In the genomic region with DNA sequence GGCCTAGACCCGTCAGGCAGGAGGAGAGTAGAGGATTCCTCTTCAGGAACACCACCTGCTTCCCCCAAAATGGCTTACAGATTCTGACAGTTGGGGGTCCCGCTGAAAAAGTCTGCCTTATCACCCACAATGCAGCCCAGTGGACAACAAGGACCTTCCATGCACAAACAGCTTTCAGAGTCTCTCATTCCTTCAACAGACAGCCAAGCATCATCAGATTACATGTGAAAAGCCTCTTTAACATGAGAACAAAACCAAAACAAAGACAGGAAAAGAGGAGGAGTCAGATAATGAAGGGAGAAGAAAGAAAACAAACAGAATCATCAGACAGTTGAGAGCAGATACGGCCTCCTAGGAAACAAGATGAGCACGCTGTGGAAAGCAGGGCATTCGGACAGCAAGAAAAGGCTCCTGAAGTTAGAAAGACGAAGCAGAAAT, we compare ENCODE assay signal across 11 cellular contexts. TPM values are rescaled to one million over a fixed set of nuclear protein-coding genes. Genes with fewer than 3 reads are reported as not detected.
DNase-seq lines count a peak whose midpoint lies in the region; ATAC-seq, FAIRE-seq and TF ChIP-seq lines count a peak whose summit lies in the region.
"Had no signal": no experiment of that assay in that cellular context is flagged by ENCODE, and none has a peak within 500 bp of the region (broad histone marks: within the 10 kb centered on the region; RNA-seq: fewer than 3 reads in every experiment).

No MANE protein-coding gene starts in this region.

- no peak overlapping the region for H3K4me3 ChIP-seq in liver (ENCODE audit: low read depth in 1 of 3, low read length in 3 of 3)
- no peak overlapping the region for H3K4me3 ChIP-seq in HepG2 (replicated peaks in 1 of 3; ENCODE audit: insufficient read depth in 1 of 3, low read depth in 2 of 3, low read length in 3 of 3)
- no peak overlapping the region for H3K4me3 ChIP-seq in duodenal mucosa (ENCODE audit: low read depth in 1 of 2, low read length in 2 of 2)
- no peak overlapping the region for H3K4me3 ChIP-seq in muscle layer of colon (ENCODE audit: low read depth in 1 of 2, low read length in 2 of 2)

- DNase-seq in HepG2 (ENCODE audit: low spot score) (no peak), SKM-1 (lab: John Stamatoyannopoulos, UW; ENCODE audit: unreplicated experiment) (no peak), GF-D8 (lab: John Stamatoyannopoulos, UW) (no peak), omental fat pad (ENCODE audit: low spot score) (no peak)
- DNase-seq: DMS79, Karpas-422 had no signal

- peak overlapping the region; percentile 40 to 46 for H3K27ac ChIP-seq in liver (ENCODE audit: low read depth in 1 of 2, low read length in 2 of 2)
- H3K27ac ChIP-seq in HepG2 (ENCODE audit: extremely low read length, insufficient read depth, low read length) = no peak overlapping the region
- H3K27ac ChIP-seq in duodenal mucosa (ENCODE audit: low read depth, low read length) = peak overlapping the region; percentile 69
- peak overlapping the region; percentile 99 for H3K27ac ChIP-seq in muscle layer of colon (ENCODE audit: low read depth, low read length)

- H3K9me3 ChIP-seq in liver (ENCODE audit: control insufficient read depth in 4 of 4, low read length in 3 of 4) (no peaks in the 10 kb centered on the region), HepG2 (ENCODE audit: low read length) (no peaks in the 10 kb centered on the region), duodenal mucosa (ENCODE audit: control insufficient read depth in 1 of 2, low read length in 2 of 2) (no peaks in the 10 kb centered on the region), muscle layer of colon (ENCODE audit: low read length) (no peaks in the 10 kb centered on the region)

- H2AFZ ChIP-seq in HepG2 (ENCODE audit: low read length) = no peak overlapping the region

- no peak for TF ChIP-seq RAD21 in liver (IDR thresholded peaks at IDR 0.05)
- no peak for TF ChIP-seq RAD21 in HepG2 (CRISPR knock-in tag; IDR thresholded peaks at IDR 0.05)

- H3K4me1 ChIP-seq in liver (ENCODE audit: control insufficient read depth in 4 of 4, insufficient read depth in 4 of 4, low read length in 3 of 4) (peaks cover 6 to 30% (median 15%) of the 10 kb centered on the region in 4 donors), HepG2 (ENCODE audit: insufficient read depth, low read length) (peaks cover 33% of the 10 kb centered on the region), duodenal mucosa (ENCODE audit: control insufficient read depth in 1 of 2, insufficient read depth in 2 of 2, low read length in 2 of 2) (peaks cover 28 to 29% of the 10 kb centered on the region in 2 donors), muscle layer of colon (ENCODE audit: insufficient read depth, low read length) (peaks cover 81% of the 10 kb centered on the region)

- TF ChIP-seq EP300 in HepG2 (IDR thresholded peaks at IDR 0.05; ENCODE audit: low read depth in 2 of 2, low read length in 2 of 2) (no peak), HepG2 (CRISPR knock-in tag; IDR thresholded peaks at IDR 0.05; ENCODE audit: borderline replicate concordance) (no peak)

- TF ChIP-seq CTCF in liver (IDR thresholded peaks at IDR 0.05; ENCODE audit: low read depth, low read length, missing input control) (no peak), HepG2 (CRISPR knock-in tag; IDR thresholded peaks at IDR 0.05) (no peak), omental fat pad (IDR thresholded peaks at IDR 0.05) (no peak)

- no peak for TF ChIP-seq POLR2A in HepG2 (IDR thresholded peaks at IDR 0.05; ENCODE audit: insufficient read depth in 1 of 2, low read depth in 2 of 2, low read length in 2 of 2)

- no TSS peak for BruUV-seq in HepG2 (replicated peaks; lab: Mats Ljungman, UMichigan)

- H3K9ac ChIP-seq in liver (ENCODE audit: low read depth in 1 of 2, low read length in 2 of 2) (no peak overlapping the region), HepG2 (ENCODE audit: insufficient read depth, low read depth, low read length) (no peak overlapping the region), duodenal mucosa (ENCODE audit: low read depth in 1 of 2, low read length in 2 of 2) (no peak overlapping the region), muscle layer of colon (ENCODE audit: low read length) (peak overlapping the region; percentile 42)

- H3K36me3 ChIP-seq in liver (ENCODE audit: control insufficient read depth in 4 of 4, insufficient read depth in 3 of 4, low read depth in 1 of 4, low read length in 3 of 4) (peaks cover 5 to 41% (median 25%) of the 10 kb centered on the region in 4 donors), HepG2 (replicated peaks in 1 of 2; ENCODE audit: control insufficient read depth in 1 of 2, insufficient read depth in 2 of 2, low read length in 2 of 2) (peaks cover 21 to 57% of the 10 kb centered on the region in 2 experiments), duodenal mucosa (ENCODE audit: control insufficient read depth in 1 of 2, insufficient read depth in 2 of 2, low read length in 2 of 2) (peaks cover 36 to 49% of the 10 kb centered on the region in 2 donors), muscle layer of colon (ENCODE audit: insufficient read depth, low read length) (peaks cover 53% of the 10 kb centered on the region)

- H4K20me1 ChIP-seq in HepG2 (ENCODE audit: insufficient read depth, low read length) = no peaks in the 10 kb centered on the region; the same call in 1 of the 2 replicates

- intact Hi-C loops in HepG2 (cut with micrococcal nuclease; ENCODE audit: unreplicated experiment) = no loop called here

- 72% methylated on average over 6 of the region's 6 CpGs for WGBS in liver
- WGBS in HepG2 (ENCODE audit: low lambda C conversion rate) = 90% methylated on average over 6 of the region's 6 CpGs

- CTCF ChIA-PET in HepG2 (lab: Yijun Ruan, JAX; ENCODE audit: low intra/inter-chr PET ratio, low total read pairs) = no interaction called here

- no peak overlapping the region for H3K4me2 ChIP-seq in HepG2 (ENCODE audit: low read depth, low read length)

- in situ Hi-C loops in HepG2 (cut with HindIII; ENCODE audit: extremely low pct_ligation_motif_present, low pct_unique_long_range_greater_than_20kb) = no loop called here

- peaks cover 14% of the 10 kb centered on the region for H3K79me2 ChIP-seq in HepG2 (ENCODE audit: insufficient read depth, low read length)

- no peak for ATAC-seq in HepG2
- no peak for ATAC-seq in HG02642 (IDR thresholded peaks at IDR 0.05; ENCODE audit: poor library complexity, unreplicated experiment)
- no peak for ATAC-seq in omental fat pad (ENCODE audit: low FRiP score)
- ATAC-seq: sciatic nerve had no signal

- H3K27me3 ChIP-seq in liver (ENCODE audit: control insufficient read depth in 4 of 4, insufficient read depth in 4 of 4, low read length in 3 of 4) = no peaks in the 10 kb centered on the region
- no peaks in the 10 kb centered on the region for H3K27me3 ChIP-seq in HepG2 (ENCODE audit: control insufficient read depth in 1 of 2, insufficient read depth in 2 of 2, low read length in 2 of 2)
- H3K27me3 ChIP-seq in duodenal mucosa (ENCODE audit: control insufficient read depth in 1 of 2, insufficient read depth in 2 of 2, low read length in 2 of 2) = no peaks in the 10 kb centered on the region
- no peaks in the 10 kb centered on the region for H3K27me3 ChIP-seq in muscle layer of colon (ENCODE audit: control insufficient read depth in 1 of 2, insufficient read depth in 2 of 2, low read length in 2 of 2)

- FAIRE-seq in HepG2 (lab: Jason Lieb, UNC) = no peak

- POLR2A ChIA-PET in HepG2 (lab: Yijun Ruan, JAX) = no interaction called here

RNA-seq across cellular contexts. Expression of a gene that starts 18.3 kb away (rescaled TPM):
- total RNA-seq in liver = 10 to 100 TPM in 1 of 2 donors, 1 to 10 TPM in 1; 8.4 to 20.1 TPM
- 10 to 100 TPM in 1 of 2 donors, 1 to 10 TPM in 1; 4.2 to 11.4 TPM for polyA plus RNA-seq in liver
- 6.9 and 12.5 TPM in 2 replicates for total RNA-seq in HepG2 (2016; rRNA removed; fragmentation: Illumina TruSeq; extraction: Trizol)
- total RNA-seq in HepG2 (2016; cell fraction: cytosol; rRNA removed; fragmentation: Illumina TruSeq; extraction: Trizol; ENCODE audit: low read depth) = 2.1 and 3.7 TPM in 2 replicates
- total RNA-seq in HepG2 (2016; cell fraction: insoluble cytoplasmic fraction; rRNA removed; fragmentation: Illumina TruSeq; extraction: Trizol) = 6.4 and 9.2 TPM in 2 replicates
- total RNA-seq in HepG2 (2016; cell fraction: membrane; rRNA removed; fragmentation: Illumina TruSeq; extraction: Trizol) = 5.5 and 5.7 TPM in 2 replicates
- 11.5 and 12.2 TPM in 2 replicates for total RNA-seq in HepG2 (2016; cell fraction: nucleus; rRNA removed; fragmentation: Illumina TruSeq; extraction: Trizol)
- 25.4 and 30.2 TPM in 2 replicates for polyA plus RNA-seq in HepG2 (2011; rRNA removed)
- 21.1 and 22.0 TPM in 2 replicates for polyA plus RNA-seq in HepG2 (2011; cell fraction: cytosol; rRNA removed)
- polyA plus RNA-seq in HepG2 (2011; cell fraction: nucleus; rRNA removed) = 28.4 and 32.1 TPM in 2 replicates
- 11.1 TPM in 2 replicates for polyA plus RNA-seq in HepG2 (2012)
- 1.4 and 1.7 TPM in 2 replicates for polyA plus RNA-seq in HepG2 (2016; cell fraction: cytosol; fragmentation: Illumina TruSeq; extraction: Trizol; ENCODE audit: low read depth)
- polyA plus RNA-seq in HepG2 (2016; cell fraction: insoluble cytoplasmic fraction; fragmentation: Illumina TruSeq; extraction: Trizol; ENCODE audit: low read depth) = 21.4 and 22.8 TPM in 2 replicates
- polyA plus RNA-seq in HepG2 (2016; cell fraction: membrane; fragmentation: Illumina TruSeq; extraction: Trizol; ENCODE audit: low read depth) = 4.0 and 4.6 TPM in 2 replicates
- 18.0 and 18.6 TPM in 2 replicates for polyA plus RNA-seq in HepG2 (2016; cell fraction: nucleus; fragmentation: Illumina TruSeq; extraction: Trizol; ENCODE audit: insufficient read depth, low read depth)
- 96.2 and 112 TPM in 2 replicates for polyA minus RNA-seq in HepG2 (2011; rRNA and poly(A)+ RNA removed; ENCODE audit: low replicate concordance)
- polyA minus RNA-seq in HepG2 (2011; cell fraction: cytosol; rRNA and poly(A)+ RNA removed) = 15.2 and 22.8 TPM in 2 replicates
- polyA minus RNA-seq in HepG2 (2011; cell fraction: nucleus; rRNA and poly(A)+ RNA removed) = 33.0 and 56.2 TPM in 2 replicates
- 10 to 100 TPM; 75.6 to 99.6 (median 81.8) TPM for total RNA-seq in omental fat pad

RNA-seq across cellular contexts. Expression of a gene that starts 18.6 kb away (rescaled TPM):
- total RNA-seq in liver (10 to 100 TPM; 29.1 to 43.4 TPM), HepG2 (2016; rRNA removed; fragmentation: Illumina TruSeq; extraction: Trizol) (25.3 and 31.5 TPM in 2 replicates), omental fat pad (10 to 100 TPM; 36.6 to 82.4 (median 40.1) TPM)
- polyA plus RNA-seq in liver (10 to 100 TPM in 1 of 2 donors, 1 to 10 TPM in 1; 9.3 to 19.1 TPM), HepG2 (2011; rRNA removed) (22.7 and 26.0 TPM in 2 replicates)
- 30.2 and 32.0 TPM in 2 replicates for total RNA-seq in HepG2 (2016; cell fraction: cytosol; rRNA removed; fragmentation: Illumina TruSeq; extraction: Trizol; ENCODE audit: low read depth)
- 26.5 and 33.2 TPM in 2 replicates for total RNA-seq in HepG2 (2016; cell fraction: insoluble cytoplasmic fraction; rRNA removed; fragmentation: Illumina TruSeq; extraction: Trizol)
- total RNA-seq in HepG2 (2016; cell fraction: membrane; rRNA removed; fragmentation: Illumina TruSeq; extraction: Trizol) = 41.9 and 47.4 TPM in 2 replicates
- 27.6 and 29.3 TPM in 2 replicates for total RNA-seq in HepG2 (2016; cell fraction: nucleus; rRNA removed; fragmentation: Illumina TruSeq; extraction: Trizol)
- 14.5 and 17.1 TPM in 2 replicates for polyA plus RNA-seq in HepG2 (2011; cell fraction: cytosol; rRNA removed)
- 61.8 and 62.4 TPM in 2 replicates for polyA plus RNA-seq in HepG2 (2011; cell fraction: nucleus; rRNA removed)
- 11.8 and 14.4 TPM in 2 replicates for polyA plus RNA-seq in HepG2 (2012)
- polyA plus RNA-seq in HepG2 (2016; cell fraction: cytosol; fragmentation: Illumina TruSeq; extraction: Trizol; ENCODE audit: low read depth) = 26.4 and 35.0 TPM in 2 replicates
- 22.0 and 25.4 TPM in 2 replicates for polyA plus RNA-seq in HepG2 (2016; cell fraction: insoluble cytoplasmic fraction; fragmentation: Illumina TruSeq; extraction: Trizol; ENCODE audit: low read depth)
- polyA plus RNA-seq in HepG2 (2016; cell fraction: membrane; fragmentation: Illumina TruSeq; extraction: Trizol; ENCODE audit: low read depth) = 28.4 and 35.1 TPM in 2 replicates
- 28.2 and 30.2 TPM in 2 replicates for polyA plus RNA-seq in HepG2 (2016; cell fraction: nucleus; fragmentation: Illumina TruSeq; extraction: Trizol; ENCODE audit: insufficient read depth, low read depth)
- 27.1 and 49.0 TPM in 2 replicates for polyA minus RNA-seq in HepG2 (2011; rRNA and poly(A)+ RNA removed; ENCODE audit: low replicate concordance)
- 13.7 and 15.7 TPM in 2 replicates for polyA minus RNA-seq in HepG2 (2011; cell fraction: cytosol; rRNA and poly(A)+ RNA removed)
- polyA minus RNA-seq in HepG2 (2011; cell fraction: nucleus; rRNA and poly(A)+ RNA removed) = 55.0 and 69.5 TPM in 2 replicates
